Comparison of ENCODE assay signal across 17 cellular contexts in genomic region chr17:37137070-37137610, GRCh38.
DNase-seq lines count a peak whose midpoint lies in the region; ATAC-seq and TF ChIP-seq lines count a peak whose summit lies in the region.
"Had no signal": no experiment of that assay in that cellular context is flagged by ENCODE, and none has a peak within 500 bp of the region (broad histone marks: within the 10 kb centered on the region; RNA-seq: fewer than 3 reads in every experiment).

No MANE protein-coding gene starts in this region.

- peak overlapping the region; percentile 81 for H3K27ac ChIP-seq in cardiac muscle cell
- H3K27ac ChIP-seq: 22Rv1, SJCRH30 had no signal

- H3K27ac Mint-ChIP-seq in activated CD4-positive, alpha-beta T cell treated with anti-CD3 and anti-CD28 coated beads, Interleukin-2, amount 10 ng/mL, durations not matched to agents 24 days and 14 days, result no peak overlapping the region

- H3K27me3 ChIP-seq in cardiac muscle cell, result no peaks in the 10 kb centered on the region
- H3K27me3 ChIP-seq: SJCRH30 had no signal

- no peak for DNase-seq in cardiac muscle cell (ENCODE audit: low read depth in 1 of 2, low spot score in 1 of 2)
- DNase-seq in Right ventricle myocardium superior, result no peak
- DNase-seq in choroid plexus epithelial cell (ENCODE audit: low read depth), result no peak
- DNase-seq in islet precursor cell, result peak; percentile 44
- no peak for DNase-seq in DMS 273 treated with DMSO at 0.1 percent for 48 hours (lab: John Stamatoyannopoulos, UW)
- no peak for DNase-seq in stimulated activated CD8-positive, alpha-beta memory T cell treated with anti-CD3 and anti-CD28 coated beads, Interleukin-4, amount 100 ng/mL, for 48 hours
- no peak for DNase-seq in activated CD4-positive, alpha-beta T cell treated with anti-CD3 and anti-CD28 coated beads, Interleukin-2, amount 10 ng/mL, durations not matched to agents 24 days and 14 days
- DNase-seq: AML-193, KG1, NCI-H1417 treated with DMSO at 0.1 percent for 48 hours, NCI-H1930, NCI-H226, NCI-H524 treated with DMSO at 0.1 percent for 48 hours, SJCRH30 had no signal

- peaks cover 66% of the 10 kb centered on the region for H3K4me1 ChIP-seq in cardiac muscle cell (ENCODE audit: low read depth)
- H3K4me1 ChIP-seq: SJCRH30 had no signal

- no peak overlapping the region for H3K4me3 Mint-ChIP-seq in activated CD4-positive, alpha-beta T cell treated with anti-CD3 and anti-CD28 coated beads, Interleukin-2, amount 10 ng/mL, durations not matched to agents 24 days and 14 days
- H3K4me3 Mint-ChIP-seq: CD14-positive monocyte had no signal

- TF ChIP-seq CTCF in cardiac muscle cell (IDR thresholded peaks at IDR 0.05; ENCODE audit: low read depth, low read length), result no peak
- peak; percentile 31 for TF ChIP-seq CTCF in choroid plexus epithelial cell (conservative IDR thresholded peaks at IDR 0.05; ENCODE audit: low read depth, low read length)

- no peaks in the 10 kb centered on the region for H3K9me3 ChIP-seq in cardiac muscle cell (ENCODE audit: low read depth)
- H3K9me3 ChIP-seq: SJCRH30 had no signal

- no peak for ATAC-seq in Right ventricle myocardium superior (ENCODE audit: poor library complexity)
- no peak for ATAC-seq in HG03521 (IDR thresholded peaks at IDR 0.05; ENCODE audit: unreplicated experiment)

- H3K4me1 Mint-ChIP-seq in activated CD4-positive, alpha-beta T cell treated with anti-CD3 and anti-CD28 coated beads, Interleukin-2, amount 10 ng/mL, durations not matched to agents 24 days and 14 days, result no peaks in the 10 kb centered on the region

- H3K4me3 ChIP-seq in cardiac muscle cell (no peak overlapping the region), choroid plexus epithelial cell (ENCODE audit: low read depth, low read length) (no peak overlapping the region)
- H3K4me3 ChIP-seq: SJCRH30 had no signal

- H3K36me3 Mint-ChIP-seq in activated CD4-positive, alpha-beta T cell treated with anti-CD3 and anti-CD28 coated beads, Interleukin-2, amount 10 ng/mL, durations not matched to agents 24 days and 14 days (ENCODE audit: low read depth), result peaks cover 15% of the 10 kb centered on the region

- no peaks in the 10 kb centered on the region for H3K36me3 ChIP-seq in cardiac muscle cell

- H3K27me3 Mint-ChIP-seq in activated CD4-positive, alpha-beta T cell treated with anti-CD3 and anti-CD28 coated beads, Interleukin-2, amount 10 ng/mL, durations not matched to agents 24 days and 14 days, result no peaks in the 10 kb centered on the region

- no peaks in the 10 kb centered on the region for H3K9me3 Mint-ChIP-seq in activated CD4-positive, alpha-beta T cell treated with anti-CD3 and anti-CD28 coated beads, Interleukin-2, amount 10 ng/mL, durations not matched to agents 24 days and 14 days
- H3K9me3 Mint-ChIP-seq: CD14-positive monocyte had no signal

- intact Hi-C loops in Right ventricle myocardium superior (cut with DNase I), result no loop called here
- intact Hi-C loops in activated CD4-positive, alpha-beta T cell treated with anti-CD3 and anti-CD28 coated beads, Interleukin-2, amount 10 ng/mL, durations not matched to agents 24 days and 14 days (cut with micrococcal nuclease), result no loop called here
